ENCODE assay signal across 8 cellular contexts in the genomic region with DNA sequence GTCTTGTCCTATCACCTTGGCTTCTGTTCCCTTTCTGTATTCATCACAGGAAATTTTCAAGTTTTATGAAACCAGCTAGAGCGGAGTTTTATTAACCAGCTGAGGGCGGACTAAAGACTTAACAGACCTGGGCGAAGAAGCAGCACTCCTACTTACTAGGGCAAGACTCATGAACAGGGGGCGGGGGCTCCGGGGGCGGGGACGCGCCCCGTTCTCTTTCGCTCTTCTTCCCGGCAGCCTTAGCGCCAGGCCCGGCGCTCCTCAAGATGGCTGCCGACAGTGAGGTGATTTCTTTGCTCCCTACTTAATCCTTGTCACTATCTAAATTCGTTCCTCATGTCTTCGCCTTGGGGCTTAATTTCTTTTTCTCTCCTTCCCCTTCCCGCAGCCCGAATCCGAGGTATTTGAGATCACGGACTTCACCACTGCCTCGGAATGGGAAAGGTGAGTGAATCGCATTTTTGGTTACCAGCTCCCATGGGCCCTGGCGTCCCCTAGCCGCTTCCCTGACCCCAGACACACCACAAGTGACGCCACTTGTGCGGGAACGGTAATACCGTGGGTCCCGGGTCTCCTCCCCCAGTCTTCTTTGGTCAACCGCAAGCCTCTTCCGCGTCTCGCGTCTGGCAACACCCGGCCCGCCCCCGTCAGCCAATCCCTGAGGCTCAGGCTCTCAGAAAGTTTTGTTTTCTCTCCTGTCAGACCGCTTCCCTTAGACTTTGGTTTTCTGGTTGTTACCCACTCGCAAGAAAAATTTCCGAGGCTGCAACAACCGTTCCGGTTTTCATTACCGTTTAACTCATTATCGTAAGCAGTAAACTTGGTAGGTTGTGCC. TPM values are rescaled to one million over a fixed set of nuclear protein-coding genes. Genes with fewer than 3 reads are reported as not detected.
DNase-seq lines count a peak whose midpoint lies in the region; ATAC-seq and FAIRE-seq lines count a peak whose summit lies in the region.

A gene (plus strand): TSS at position 251 of the 835 bp plus-strand sequence. CDS start 16 bp downstream, at position 267.

- H3K27me3 ChIP-seq in right cardiac atrium (ENCODE audit: control insufficient read depth, insufficient read depth), result no peaks in the 10 kb centered on the region

- peak within 1 kb of the TSS; percentile 80 for H3K4me3 ChIP-seq in right cardiac atrium (ENCODE audit: low read length)

- WGBS in right cardiac atrium, result under 1% methylated on average over 45 of the region's 45 CpGs

- H3K9me3 ChIP-seq in right cardiac atrium (ENCODE audit: control insufficient read depth, low read length), result no peaks in the 10 kb centered on the region

- intact Hi-C loops in right cardiac atrium (cut with DNase I), result no loop called here

- DNase-seq in NCI-H1694 treated with DMSO at 0.1 percent for 48 hours (lab: John Stamatoyannopoulos, UW), result peak; percentile 62
- DNase-seq in T-helper 2 cell, result peak; percentile 74 to 98 (median 89)
- peak; percentile 76 to 87 (median 87) for DNase-seq in right cardiac atrium
- peak; percentile 68 for DNase-seq in pulmonary artery endothelial cell (ENCODE audit: low read depth, low spot score)
- DNase-seq in urothelium cell line (ENCODE audit: low spot score), result peak; percentile 94

- H3K27ac ChIP-seq in angular gyrus (ENCODE audit: low read depth, low read length), result peak within 1 kb of the TSS; percentile 81
- H3K27ac ChIP-seq in right cardiac atrium (ENCODE audit: low read length), result peak within 1 kb of the TSS; percentile 97

- no peak for FAIRE-seq in urothelium cell line (lab: Jason Lieb, UNC)

- peaks cover 1% of the 10 kb centered on the region for H3K4me1 ChIP-seq in right cardiac atrium (ENCODE audit: control insufficient read depth, insufficient read depth, low read length)

- ATAC-seq in GM18498 (IDR thresholded peaks at IDR 0.05; ENCODE audit: unreplicated experiment) (peak; percentile 86), HG02870 (IDR thresholded peaks at IDR 0.05; ENCODE audit: unreplicated experiment) (peak; percentile 69), right cardiac atrium (peak; percentile 94)

RNA-seq across cellular contexts. Expression of the gene that starts here (rescaled TPM):
- 10 to 100 TPM; 41.5 to 54.5 (median 50.6) TPM for total RNA-seq in right cardiac atrium
- 24.4 TPM for polyA plus RNA-seq in right cardiac atrium
- 53.0 and 64.0 TPM in 2 replicates for total RNA-seq in pulmonary artery endothelial cell

Comparison
In these comparisons a context has a peak if more than half of its experiments do, and no peak if none do; other contexts are left out.
1. Peak in every context shown above with its lines: DNase-seq, ATAC-seq, H3K4me3 ChIP-seq and H3K27ac ChIP-seq.